Comparison of ENCODE assay signal across 1 cellular context in genomic region chr14:100375963-100376735, GRCh38.
A peak's percentile ranks its signal among the peaks of the same experiment; 100 is the strongest.
TF ChIP-seq lines count a peak whose summit lies in the region.

Gene WDR25, plus strand, starts transcription at chr14:100376485.

TF ChIP-seq in K562, 482 proteins besides CTCF, POLR2A, EP300 and RAD21 (continued from another document):
- TF ChIP-seq ELK1 (CRISPR knock-in tag; IDR thresholded peaks at IDR 0.05), result no peak
- TF ChIP-seq SMAD1 (IDR thresholded peaks at IDR 0.05; ENCODE audit: low read depth, low read length, partially characterized antibody), result peak; percentile 28
- peak; percentile 94 for TF ChIP-seq SIN3B (IDR thresholded peaks at IDR 0.05; ENCODE audit: low read depth)
- TF ChIP-seq PYGO2 (tag; IDR thresholded peaks at IDR 0.05), result no peak
- peak; percentile 34; the same call in 1 of the 2 replicates for TF ChIP-seq GMEB1 (CRISPR knock-in tag; IDR thresholded peaks at IDR 0.05)
- TF ChIP-seq ZNF197 (CRISPR knock-in tag; IDR thresholded peaks at IDR 0.05; ENCODE audit: low read depth), result no peak
- TF ChIP-seq ETV6 (IDR thresholded peaks at IDR 0.05; ENCODE audit: borderline replicate concordance in 1 of 2, low read depth in 2 of 2, low read length in 1 of 2), result no peak
- no peak for TF ChIP-seq ETV6 (CRISPR knock-in tag; IDR thresholded peaks at IDR 0.05; ENCODE audit: borderline replicate concordance)
- TF ChIP-seq EZH2 (IDR thresholded peaks at IDR 0.05; ENCODE audit: borderline replicate concordance, low read depth, low read length), result no peak
- TF ChIP-seq STAT5B (CRISPR knock-in tag; IDR thresholded peaks at IDR 0.05), result no peak
- TF ChIP-seq SMC3 (conservative IDR thresholded peaks at IDR 0.05; ENCODE audit: insufficient read depth, low read depth, low read length), result no peak
- peak; percentile 37; the same call in 1 of the 2 replicates for TF ChIP-seq ZNF589 (CRISPR knock-in tag; IDR thresholded peaks at IDR 0.05; ENCODE audit: low read depth)
- TF ChIP-seq ZNF146 (CRISPR knock-in tag; IDR thresholded peaks at IDR 0.05; ENCODE audit: unreplicated experiment), result no peak
- TF ChIP-seq ZNF224 (CRISPR knock-in tag; IDR thresholded peaks at IDR 0.05), result no peak
- no peak for TF ChIP-seq U2AF2 (optimal IDR thresholded peaks at IDR 0.05; ENCODE audit: low read depth, low read length)
- TF ChIP-seq ZSCAN32 (CRISPR knock-in tag; IDR thresholded peaks at IDR 0.05), result no peak
- no peak for TF ChIP-seq NR4A1 (CRISPR knock-in tag; IDR thresholded peaks at IDR 0.05)
- no peak for TF ChIP-seq NR4A1 (tag; IDR thresholded peaks at IDR 0.05)
- TF ChIP-seq MTA1 (IDR thresholded peaks at IDR 0.05; ENCODE audit: borderline replicate concordance), result peak; percentile 73; the same call in 1 of the 2 replicates
- TF ChIP-seq NR1H2 (CRISPR knock-in tag; IDR thresholded peaks at IDR 0.05), result no peak
- TF ChIP-seq KLF16 (IDR thresholded peaks at IDR 0.05), result no peak
- TF ChIP-seq USF1 (CRISPR knock-in tag; IDR thresholded peaks at IDR 0.05), result no peak
TF ChIP-seq in K562: peak in this region for 124.
